ENCODE assay signal across 8 cellular contexts in the genomic region with DNA sequence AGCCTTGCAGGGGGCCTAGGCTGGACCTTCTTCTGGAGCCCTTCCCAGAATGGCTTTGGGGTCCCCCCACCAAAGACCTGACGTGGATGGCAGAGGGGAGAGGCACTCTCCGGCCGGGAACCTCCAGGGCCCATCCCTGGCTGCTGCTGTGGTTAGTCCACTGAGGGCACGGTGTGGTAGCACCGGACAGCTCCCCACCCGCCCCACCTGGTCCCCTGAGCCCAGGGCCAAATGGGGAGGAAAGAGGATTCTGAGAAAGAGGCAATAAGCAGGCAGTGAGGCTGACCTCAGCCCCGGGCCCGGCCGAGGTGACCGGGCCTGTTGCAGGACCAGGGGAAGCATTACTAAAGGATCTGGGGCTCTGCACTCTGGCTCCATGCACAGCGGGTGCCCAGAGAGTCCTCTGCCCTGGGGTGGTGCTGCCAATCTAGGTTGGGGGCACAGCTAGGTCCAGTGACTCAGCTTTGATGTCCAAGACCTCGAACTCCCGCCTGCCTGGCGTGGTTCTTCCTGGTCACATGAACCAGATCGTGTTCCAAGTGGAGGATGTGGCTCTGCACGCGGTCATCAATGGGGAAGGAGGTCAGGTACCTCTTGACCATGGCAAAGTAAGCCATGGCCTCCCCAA. TPM values are rescaled to one million over a fixed set of nuclear protein-coding genes. Genes with fewer than 3 reads are reported as not detected.
A peak's percentile ranks its signal among the peaks of the same experiment; 100 is the strongest.
DNase-seq lines count a peak whose midpoint lies in the region; ATAC-seq, FAIRE-seq and TF ChIP-seq lines count a peak whose summit lies in the region.

No MANE protein-coding gene starts in this region.

- peak overlapping the region; percentile 67 for H3K4me3 Mint-ChIP-seq in activated naive CD8-positive, alpha-beta T cell treated with anti-CD3 and anti-CD28 coated beads, Interleukin-2, amount 10 ng/mL, durations not matched to agents 7 days and 5 days
- peak overlapping the region; percentile 69 for H3K4me3 Mint-ChIP-seq in type B pancreatic cell

- no peaks in the 10 kb centered on the region for H3K9me3 Mint-ChIP-seq in activated naive CD8-positive, alpha-beta T cell treated with anti-CD3 and anti-CD28 coated beads, Interleukin-2, amount 10 ng/mL, durations not matched to agents 7 days and 5 days
- H3K9me3 Mint-ChIP-seq in type B pancreatic cell: no peaks in the 10 kb centered on the region

- TF ChIP-seq CTCF in lower lobe of right lung (IDR thresholded peaks at IDR 0.05) (no peak), type B pancreatic cell (conservative IDR thresholded peaks at IDR 0.05) (no peak)

- peaks cover 5% of the 10 kb centered on the region for H3K36me3 Mint-ChIP-seq in activated naive CD8-positive, alpha-beta T cell treated with anti-CD3 and anti-CD28 coated beads, Interleukin-2, amount 10 ng/mL, durations not matched to agents 7 days and 5 days
- H3K36me3 Mint-ChIP-seq in type B pancreatic cell: no peaks in the 10 kb centered on the region

- H3K27me3 ChIP-seq in lower lobe of right lung (ENCODE audit: low read depth): no peaks in the 10 kb centered on the region

- no peak for FAIRE-seq in GM12892 (lab: Jason Lieb, UNC)

- no peak for ATAC-seq in Right ventricle myocardium inferior
- ATAC-seq in left ventricle myocardium superior: no peak
- no peak for ATAC-seq in activated naive CD8-positive, alpha-beta T cell treated with anti-CD3 and anti-CD28 coated beads, Interleukin-2, amount 10 ng/mL, durations not matched to agents 7 days and 5 days (ENCODE audit: low read depth)
- no peak for ATAC-seq in lower lobe of right lung

- H3K36me3 ChIP-seq in lower lobe of right lung: peaks cover 13% of the 10 kb centered on the region

- peaks cover 51% of the 10 kb centered on the region for H3K4me1 ChIP-seq in lower lobe of right lung

- POLR2A ChIA-PET in activated naive CD8-positive, alpha-beta T cell treated with anti-CD3 and anti-CD28 coated beads, Interleukin-2, amount 10 ng/mL, durations not matched to agents 7 days and 5 days (lab: Charles Lee): interaction anchor here (0.7 to 9.0 kb wide), 5 partner anchors 11 to 298 kb away, joined by 4 to 53 read pairs (median 7); a partner anchor contains a TSS

- H3K9me3 ChIP-seq in lower lobe of right lung: no peaks in the 10 kb centered on the region

- peak; percentile 64 for DNase-seq in Right ventricle myocardium inferior (ENCODE audit: missing footprints)
- DNase-seq in left ventricle myocardium superior: no peak
- DNase-seq in activated naive CD8-positive, alpha-beta T cell treated with anti-CD3 and anti-CD28 coated beads, Interleukin-2, amount 10 ng/mL, durations not matched to agents 7 days and 5 days: no peak
- peak; percentile 47 for DNase-seq in lower lobe of right lung
- no peak for DNase-seq in type B pancreatic cell (ENCODE audit: extremely low spot score, unreplicated experiment)
- no peak for DNase-seq in A172 (ENCODE audit: low spot score)
- no peak for DNase-seq in GM12892 (ENCODE audit: insufficient read length)
- DNase-seq in islet precursor cell: no peak

- intact Hi-C loops in Right ventricle myocardium inferior (cut with DNase I) (no loop called here), left ventricle myocardium superior (cut with micrococcal nuclease) (no loop called here), lower lobe of right lung (cut with DNase I) (no loop called here)

- no peak overlapping the region for H3K27ac ChIP-seq in lower lobe of right lung

- H3K27ac Mint-ChIP-seq in activated naive CD8-positive, alpha-beta T cell treated with anti-CD3 and anti-CD28 coated beads, Interleukin-2, amount 10 ng/mL, durations not matched to agents 7 days and 5 days: peak overlapping the region; percentile 56
- no peak overlapping the region for H3K27ac Mint-ChIP-seq in type B pancreatic cell

- H3K4me3 ChIP-seq in lower lobe of right lung: peak overlapping the region; percentile 83

- TF ChIP-seq POLR2A in GM12892 (IDR thresholded peaks at IDR 0.05; ENCODE audit: low read depth, low read length): no peak

- H3K27me3 Mint-ChIP-seq in activated naive CD8-positive, alpha-beta T cell treated with anti-CD3 and anti-CD28 coated beads, Interleukin-2, amount 10 ng/mL, durations not matched to agents 7 days and 5 days: peaks cover 18% of the 10 kb centered on the region
- H3K27me3 Mint-ChIP-seq in type B pancreatic cell: peaks cover 18% of the 10 kb centered on the region

- peaks cover 38% of the 10 kb centered on the region for H3K4me1 Mint-ChIP-seq in activated naive CD8-positive, alpha-beta T cell treated with anti-CD3 and anti-CD28 coated beads, Interleukin-2, amount 10 ng/mL, durations not matched to agents 7 days and 5 days
- H3K4me1 Mint-ChIP-seq in type B pancreatic cell (ENCODE audit: unreplicated experiment): peaks cover 39% of the 10 kb centered on the region

RNA-seq across cellular contexts. Expression of a gene that starts 2.2 kb away (rescaled TPM):
- total RNA-seq in Right ventricle myocardium inferior (68.2 TPM), left ventricle myocardium superior (68.3 TPM), lower lobe of right lung (76.2 TPM), type B pancreatic cell (ENCODE audit: low replicate concordance) (63.2 and 68.7 TPM in 2 replicates)
- 10 to 100 TPM; 63.3 to 65.7 TPM for total RNA-seq in activated naive CD8-positive, alpha-beta T cell treated with anti-CD3 and anti-CD28 coated beads, Interleukin-2, amount 10 ng/mL, durations not matched to agents 7 days and 5 days
- 94.1 and 129 TPM in 2 replicates for total RNA-seq in A172 (2014; rRNA removed; shearing (Covaris generic))
- 10.4 TPM for polyA plus RNA-seq in GM12892 (2012; ENCODE audit: missing spikeins)

RNA-seq across cellular contexts. Expression of a gene that starts 3.1 kb away (rescaled TPM):
- 0.14 TPM for total RNA-seq in Right ventricle myocardium inferior
- total RNA-seq in left ventricle myocardium superior: not detected
- not detected for total RNA-seq in activated naive CD8-positive, alpha-beta T cell treated with anti-CD3 and anti-CD28 coated beads, Interleukin-2, amount 10 ng/mL, durations not matched to agents 7 days and 5 days
- total RNA-seq in lower lobe of right lung: 3.9 TPM
- total RNA-seq in type B pancreatic cell (ENCODE audit: low replicate concordance): 0.55 and 3.0 TPM in 2 replicates
- 0.67 TPM in 1 of 2 replicates, not detected in the other for total RNA-seq in A172 (2014; rRNA removed; shearing (Covaris generic))
- not detected for polyA plus RNA-seq in GM12892 (2012; ENCODE audit: missing spikeins)

RNA-seq across cellular contexts. Expression of a gene that starts 11.8 kb away (rescaled TPM):
- total RNA-seq in Right ventricle myocardium inferior (10.1 TPM), left ventricle myocardium superior (7.5 TPM), lower lobe of right lung (97.7 TPM), type B pancreatic cell (ENCODE audit: low replicate concordance) (34.8 and 51.1 TPM in 2 replicates)
- 100 to 1,000 TPM; 263 to 264 TPM for total RNA-seq in activated naive CD8-positive, alpha-beta T cell treated with anti-CD3 and anti-CD28 coated beads, Interleukin-2, amount 10 ng/mL, durations not matched to agents 7 days and 5 days
- 63.0 and 65.5 TPM in 2 replicates for total RNA-seq in A172 (2014; rRNA removed; shearing (Covaris generic))
- 13.1 TPM for polyA plus RNA-seq in GM12892 (2012; ENCODE audit: missing spikeins)

RNA-seq across cellular contexts. Expression of a gene that starts 16.8 kb away (rescaled TPM):
- total RNA-seq in Right ventricle myocardium inferior (14.6 TPM), left ventricle myocardium superior (10.3 TPM), lower lobe of right lung (33.2 TPM), type B pancreatic cell (ENCODE audit: low replicate concordance) (21.7 and 49.4 TPM in 2 replicates)
- 10 to 100 TPM; 21.9 to 22.1 TPM for total RNA-seq in activated naive CD8-positive, alpha-beta T cell treated with anti-CD3 and anti-CD28 coated beads, Interleukin-2, amount 10 ng/mL, durations not matched to agents 7 days and 5 days
- total RNA-seq in A172 (2014; rRNA removed; shearing (Covaris generic)): 108 and 110 TPM in 2 replicates
- polyA plus RNA-seq in GM12892 (2012; ENCODE audit: missing spikeins): 18.2 TPM

RNA-seq across cellular contexts. Expression of a gene that starts 36.0 kb away (rescaled TPM):
- total RNA-seq in Right ventricle myocardium inferior: 9.8 TPM
- 10.2 TPM for total RNA-seq in left ventricle myocardium superior
- 10 to 100 TPM; 11.1 to 12.5 TPM for total RNA-seq in activated naive CD8-positive, alpha-beta T cell treated with anti-CD3 and anti-CD28 coated beads, Interleukin-2, amount 10 ng/mL, durations not matched to agents 7 days and 5 days
- total RNA-seq in lower lobe of right lung: 11.1 TPM
- total RNA-seq in type B pancreatic cell (ENCODE audit: low replicate concordance): 10.4 and 11.1 TPM in 2 replicates
- total RNA-seq in A172 (2014; rRNA removed; shearing (Covaris generic)): 22.6 and 27.7 TPM in 2 replicates
- polyA plus RNA-seq in GM12892 (2012; ENCODE audit: missing spikeins): 3.2 TPM

Comparison
In these comparisons a context has a peak if more than half of its experiments do, and no peak if none do; other contexts are left out.
1. DNase-seq: peak in Right ventricle myocardium inferior (single experiment) and lower lobe of right lung (single experiment); none in left ventricle myocardium superior (single experiment), activated naive CD8-positive, alpha-beta T cell treated with anti-CD3 and anti-CD28 coated beads, Interleukin-2, amount 10 ng/mL, durations not matched to agents 7 days and 5 days (single experiment), type B pancreatic cell (single experiment), A172 (single experiment), GM12892 (single experiment) and islet precursor cell (single experiment).